8 cellular contexts compared by ENCODE assay signal in the genomic region with DNA sequence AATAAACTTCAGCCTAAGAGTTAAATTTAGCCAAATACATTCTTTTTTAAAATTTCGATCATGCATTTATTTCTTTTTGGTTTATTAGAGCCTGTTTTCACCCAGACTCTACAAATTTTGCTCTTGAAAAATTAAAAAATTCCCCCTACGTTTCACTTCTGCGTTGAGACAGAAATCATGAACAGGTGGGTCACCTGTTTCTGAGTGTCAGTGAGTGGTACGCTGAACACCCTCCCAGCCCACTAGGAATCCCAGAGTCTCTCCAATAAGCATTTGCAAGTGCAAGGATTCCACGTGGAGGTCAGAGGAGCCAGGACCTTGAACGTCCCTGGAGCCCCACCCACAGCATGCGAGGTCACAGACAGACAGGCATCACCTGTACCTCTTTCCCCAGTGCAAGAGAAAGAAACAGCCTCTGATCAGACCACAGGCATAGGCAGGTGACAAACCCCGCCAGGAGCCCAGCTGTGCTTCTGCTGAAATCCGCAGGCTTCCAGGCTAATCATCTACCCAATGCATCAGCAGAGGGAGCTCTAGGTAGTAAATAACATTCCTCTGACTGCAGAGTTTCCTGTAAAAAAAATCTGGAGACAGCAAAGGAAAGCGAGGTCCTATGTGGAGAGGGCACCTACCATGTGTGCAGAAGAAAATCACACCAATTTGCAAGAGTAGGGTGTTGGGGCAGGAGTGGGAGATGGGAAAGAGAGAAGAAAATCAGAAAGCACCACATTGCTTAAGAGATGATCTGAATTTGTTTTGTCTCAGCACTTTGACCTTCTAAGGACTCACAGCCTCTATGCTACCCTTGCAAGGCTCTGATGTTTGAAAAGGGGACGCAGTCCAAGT. TPM values are rescaled to one million over a fixed set of nuclear protein-coding genes. Genes with fewer than 3 reads are reported as not detected.
DNase-seq lines count a peak whose midpoint lies in the region; ATAC-seq and TF ChIP-seq lines count a peak whose summit lies in the region.

No MANE protein-coding gene starts in this region.

- no peak for TF ChIP-seq POLR2A in erythroblast (IDR thresholded peaks at IDR 0.05; ENCODE audit: low read length)

- intact Hi-C loops in left cardiac atrium (cut with DNase I): loop anchor here in 1 of 2 donors (5.0 kb wide), 1 partner anchor 101 kb away; no protein-coding TSS in a partner anchor

- ATAC-seq in HG03565 (IDR thresholded peaks at IDR 0.05; ENCODE audit: unreplicated experiment): peak; percentile 43
- ATAC-seq in left cardiac atrium: peak; percentile 68 to 70

- H3K4me3 ChIP-seq in retinal pigment epithelial cell (ENCODE audit: low read length): no peak overlapping the region

- DNase-seq in DMS79 treated with DMSO at 0.1 percent for 48 hours (lab: John Stamatoyannopoulos, UW): peak; percentile 36
- no peak for DNase-seq in DMS79 (lab: John Stamatoyannopoulos, UW)
- DNase-seq in OCI-M1 (lab: John Stamatoyannopoulos, UW): peak; percentile 1
- DNase-seq in activated naive CD4-positive, alpha-beta T cell treated with anti-CD3 and anti-CD28 coated beads, Interleukin-2, amount 50 U/mL, for 16 hours: peak; percentile 21
- DNase-seq in left cardiac atrium: no peak
- DNase-seq in retinal pigment epithelial cell (ENCODE audit: low read depth): no peak
- no peak for DNase-seq in erythroblast (lab: John Stamatoyannopoulos, UW)

- peak; percentile 67 for TF ChIP-seq CTCF in retinal pigment epithelial cell (conservative IDR thresholded peaks at IDR 0.05; ENCODE audit: low read depth, low read length)

RNA-seq across cellular contexts. Expression of gene XYLT1, which starts 5.9 kb away (rescaled TPM):
- 10 to 100 TPM in 1 of 2 donors, 1 to 10 TPM in 1; 8.4 to 22.5 TPM for total RNA-seq in left cardiac atrium

Comparison
In these comparisons a context has a peak if more than half of its experiments do, and no peak if none do; other contexts are left out.
1. DNase-seq: peak in DMS79 treated with DMSO at 0.1 percent for 48 hours (single experiment), OCI-M1 (single experiment) and activated naive CD4-positive, alpha-beta T cell treated with anti-CD3 and anti-CD28 coated beads, Interleukin-2, amount 50 U/mL, for 16 hours (single experiment); none in DMS79 (single experiment), left cardiac atrium (single experiment), retinal pigment epithelial cell (single experiment) and erythroblast (0 of 2).